10 cellular contexts compared by ENCODE assay signal in genomic region chr19:40273469-40274360, GRCh38. TPM values are rescaled to one million over a fixed set of nuclear protein-coding genes. Genes with fewer than 3 reads are reported as not detected.
DNase-seq lines count a peak whose midpoint lies in the region; ATAC-seq and TF ChIP-seq lines count a peak whose summit lies in the region.
"Had no signal": no experiment of that assay in that cellular context is flagged by ENCODE, and none has a peak within 500 bp of the region (broad histone marks: within the 10 kb centered on the region; RNA-seq: fewer than 3 reads in every experiment).

No MANE protein-coding gene starts in this region.

- peaks cover 52% of the 10 kb centered on the region for H3K4me1 Mint-ChIP-seq in activated CD8-positive, alpha-beta T cell treated with anti-CD3 and anti-CD28 coated beads, Interleukin-2, amount 10 ng/mL, durations not matched to agents 7 days and 5 days (ENCODE audit: low read depth)
- peaks cover 70% of the 10 kb centered on the region for H3K4me1 Mint-ChIP-seq in activated CD8-positive, alpha-beta T cell treated with anti-CD3 and anti-CD28 coated beads for 36 hours (ENCODE audit: low read depth)

- peaks cover 46 to 57% of the 10 kb centered on the region in 2 donors for H3K4me1 ChIP-seq in gastrocnemius medialis

- DNase-seq in activated CD8-positive, alpha-beta T cell treated with anti-CD3 and anti-CD28 coated beads, Interleukin-2, amount 10 ng/mL, durations not matched to agents 7 days and 5 days = no peak
- no peak for DNase-seq in activated CD8-positive, alpha-beta T cell treated with anti-CD3 and anti-CD28 coated beads for 36 hours
- no peak for DNase-seq in left cardiac atrium
- DNase-seq in gastrocnemius medialis = no peak
- no peak for DNase-seq in GOT3 (lab: John Stamatoyannopoulos, UW)
- no peak for DNase-seq in activated effector memory CD4-positive, alpha-beta T cell treated with anti-CD3 and anti-CD28 coated beads, Interleukin-2, amount 50 U/mL, for 16 hours
- DNase-seq: NCI-H774 had no signal

- peaks cover 14% of the 10 kb centered on the region for H3K36me3 Mint-ChIP-seq in activated CD8-positive, alpha-beta T cell treated with anti-CD3 and anti-CD28 coated beads, Interleukin-2, amount 10 ng/mL, durations not matched to agents 7 days and 5 days (ENCODE audit: low read depth)
- peaks cover 5% of the 10 kb centered on the region for H3K36me3 Mint-ChIP-seq in activated CD8-positive, alpha-beta T cell treated with anti-CD3 and anti-CD28 coated beads for 36 hours (ENCODE audit: low read depth)

- H3K9me3 ChIP-seq in gastrocnemius medialis = no peaks in the 10 kb centered on the region

- H3K36me3 ChIP-seq in gastrocnemius medialis = no peaks in the 10 kb centered on the region

- CTCF ChIA-PET in activated CD8-positive, alpha-beta T cell treated with anti-CD3 and anti-CD28 coated beads, Interleukin-2, amount 10 ng/mL, durations not matched to agents 7 days and 5 days (lab: Charles Lee) = interaction anchor here (0.5 kb wide), 1 partner anchor 128 kb away, joined by 3 read pairs; no protein-coding TSS in a partner anchor
- CTCF ChIA-PET in activated CD8-positive, alpha-beta T cell treated with anti-CD3 and anti-CD28 coated beads for 36 hours (lab: Charles Lee) = interaction anchor here (1.4 kb wide), 1 partner anchor 32 kb away, joined by 4 read pairs; no protein-coding TSS in a partner anchor

- H3K4me3 Mint-ChIP-seq in activated CD8-positive, alpha-beta T cell treated with anti-CD3 and anti-CD28 coated beads, Interleukin-2, amount 10 ng/mL, durations not matched to agents 7 days and 5 days = no peak overlapping the region
- H3K4me3 Mint-ChIP-seq in activated CD8-positive, alpha-beta T cell treated with anti-CD3 and anti-CD28 coated beads for 36 hours = no peak overlapping the region

- peak overlapping the region; percentile 18; the same call in 1 of the 2 replicates for H3K27ac ChIP-seq in VCaP
- H3K27ac ChIP-seq in gastrocnemius medialis = peak overlapping the region; percentile 58 to 77 (median 69)

- TF ChIP-seq POLR2A in gastrocnemius medialis (IDR thresholded peaks at IDR 0.05) = no peak

- no peaks in the 10 kb centered on the region for H3K27me3 Mint-ChIP-seq in activated CD8-positive, alpha-beta T cell treated with anti-CD3 and anti-CD28 coated beads, Interleukin-2, amount 10 ng/mL, durations not matched to agents 7 days and 5 days (ENCODE audit: low read depth)
- H3K27me3 Mint-ChIP-seq in activated CD8-positive, alpha-beta T cell treated with anti-CD3 and anti-CD28 coated beads for 36 hours = no peaks in the 10 kb centered on the region

- H3K27ac Mint-ChIP-seq in activated CD8-positive, alpha-beta T cell treated with anti-CD3 and anti-CD28 coated beads, Interleukin-2, amount 10 ng/mL, durations not matched to agents 7 days and 5 days = peak overlapping the region; percentile 85
- H3K27ac Mint-ChIP-seq in activated CD8-positive, alpha-beta T cell treated with anti-CD3 and anti-CD28 coated beads for 36 hours = no peak overlapping the region

- in situ Hi-C loops in gastrocnemius medialis (cut with MboI; ENCODE audit: low sequenced_read_pairs in 4 of 4) = no loop called here

- H3K9me3 Mint-ChIP-seq in activated CD8-positive, alpha-beta T cell treated with anti-CD3 and anti-CD28 coated beads, Interleukin-2, amount 10 ng/mL, durations not matched to agents 7 days and 5 days (ENCODE audit: insufficient read depth) = no peaks in the 10 kb centered on the region
- no peaks in the 10 kb centered on the region for H3K9me3 Mint-ChIP-seq in activated CD8-positive, alpha-beta T cell treated with anti-CD3 and anti-CD28 coated beads for 36 hours

- H3K4me3 ChIP-seq in gastrocnemius medialis = no peak overlapping the region

- POLR2A ChIA-PET in activated CD8-positive, alpha-beta T cell treated with anti-CD3 and anti-CD28 coated beads, Interleukin-2, amount 10 ng/mL, durations not matched to agents 7 days and 5 days (lab: Charles Lee) = no interaction called here
- POLR2A ChIA-PET in activated CD8-positive, alpha-beta T cell treated with anti-CD3 and anti-CD28 coated beads for 36 hours (lab: Charles Lee) = interaction anchor here (3.2 kb wide), 1 partner anchor 10 kb away, joined by 13 read pairs; the partner anchor contains the start of gene AKT2

- TF ChIP-seq CTCF in activated CD8-positive, alpha-beta T cell treated with anti-CD3 and anti-CD28 coated beads for 36 hours (IDR thresholded peaks at IDR 0.05) = no peak
- TF ChIP-seq CTCF in VCaP (conservative IDR thresholded peaks at IDR 0.05) (no peak), gastrocnemius medialis (IDR thresholded peaks at IDR 0.05 in 4 of 5, conservative IDR thresholded peaks at IDR 0.05 in 1 of 5) (no peak)

- ATAC-seq in activated CD8-positive, alpha-beta T cell treated with anti-CD3 and anti-CD28 coated beads, Interleukin-2, amount 10 ng/mL, durations not matched to agents 7 days and 5 days = no peak
- ATAC-seq in activated CD8-positive, alpha-beta T cell treated with anti-CD3 and anti-CD28 coated beads for 36 hours = no peak
- ATAC-seq in left cardiac atrium = peak; percentile 31 to 44
- no peak for ATAC-seq in gastrocnemius medialis
- no peak for ATAC-seq in GM21529 (IDR thresholded peaks at IDR 0.05; ENCODE audit: unreplicated experiment)

- H3K27me3 ChIP-seq in gastrocnemius medialis = no peaks in the 10 kb centered on the region

- intact Hi-C loops in activated CD8-positive, alpha-beta T cell treated with anti-CD3 and anti-CD28 coated beads for 36 hours (cut with micrococcal nuclease) = no loop called here
- intact Hi-C loops in left cardiac atrium (cut with DNase I) (no loop called here), gastrocnemius medialis (cut with DNase I; ENCODE audit: low total_unique reads) (no loop called here)

RNA-seq across cellular contexts. Expression of gene AKT2, which starts 11.4 kb away (rescaled TPM):
- 100 to 1,000 TPM; 137 to 139 TPM for total RNA-seq in activated CD8-positive, alpha-beta T cell treated with anti-CD3 and anti-CD28 coated beads, Interleukin-2, amount 10 ng/mL, durations not matched to agents 7 days and 5 days
- total RNA-seq in activated CD8-positive, alpha-beta T cell treated with anti-CD3 and anti-CD28 coated beads for 36 hours = 100 to 1,000 TPM; 139 to 144 TPM
- total RNA-seq in left cardiac atrium (100 to 1,000 TPM; 110 to 119 TPM), gastrocnemius medialis (100 to 1,000 TPM in 2 of 4 donors, 10 to 100 TPM in 2; 88.0 to 387 (median 102) TPM)

RNA-seq across cellular contexts. Expression of gene CCNP, which starts 47.2 kb away (rescaled TPM):
- under 1 TPM; 0.39 to 0.68 TPM for total RNA-seq in activated CD8-positive, alpha-beta T cell treated with anti-CD3 and anti-CD28 coated beads, Interleukin-2, amount 10 ng/mL, durations not matched to agents 7 days and 5 days
- total RNA-seq in activated CD8-positive, alpha-beta T cell treated with anti-CD3 and anti-CD28 coated beads for 36 hours = not detected
- total RNA-seq in left cardiac atrium = under 1 TPM; 0.15 to 0.31 TPM
- not detected for total RNA-seq in gastrocnemius medialis

RNA-seq across cellular contexts. Expression of gene TTC9B, which starts 55.5 kb away (rescaled TPM):
- total RNA-seq in activated CD8-positive, alpha-beta T cell treated with anti-CD3 and anti-CD28 coated beads, Interleukin-2, amount 10 ng/mL, durations not matched to agents 7 days and 5 days = not detected
- not detected for total RNA-seq in activated CD8-positive, alpha-beta T cell treated with anti-CD3 and anti-CD28 coated beads for 36 hours
- total RNA-seq in left cardiac atrium (not detected), gastrocnemius medialis (not detected)
- total RNA-seq: T-helper 2 cell treated with Interferon-gamma antibody and Interleukin-4, amounts not matched to agents 100 ng/mL and 5 ng/mL, for 36 hours had no signal

Comparison
In these comparisons a context has a peak if more than half of its experiments do, and no peak if none do; other contexts are left out.
1. ATAC-seq: peak in left cardiac atrium (2 of 2); none in activated CD8-positive, alpha-beta T cell treated with anti-CD3 and anti-CD28 coated beads, Interleukin-2, amount 10 ng/mL, durations not matched to agents 7 days and 5 days (single experiment), activated CD8-positive, alpha-beta T cell treated with anti-CD3 and anti-CD28 coated beads for 36 hours (single experiment), gastrocnemius medialis (0 of 2) and GM21529 (single experiment).